ENCODE assay signal across 11 cellular contexts in genomic region chr7:158284617-158285382, GRCh38.
"Had no signal": no experiment of that assay in that cellular context is flagged by ENCODE, and none has a peak within 500 bp of the region (broad histone marks: within the 10 kb centered on the region; RNA-seq: fewer than 3 reads in every experiment).

No MANE protein-coding gene starts in this region.

- H3K4me1 Mint-ChIP-seq: activated B cell treated with CpG ODN at 0.5 μM for 24 hours; activated CD4-positive, alpha-beta T cell treated with anti-CD3 and anti-CD28 coated beads, Interleukin-2, amount 10 ng/mL, durations not matched to agents 24 days and 14 days; activated naive CD8-positive, alpha-beta T cell treated with anti-CD3 and anti-CD28 coated beads, Interleukin-2, amount 50 U/mL, for 24 hours; naive thymus-derived CD8-positive, alpha-beta T cell had no signal

- H3K4me3 Mint-ChIP-seq: activated B cell treated with CpG ODN at 0.5 μM for 24 hours; activated CD4-positive, alpha-beta T cell treated with anti-CD3 and anti-CD28 coated beads, Interleukin-2, amount 10 ng/mL, durations not matched to agents 24 days and 14 days; activated naive CD4-positive, alpha-beta T cell treated with anti-CD3 and anti-CD28 coated beads for 36 hours; activated naive CD8-positive, alpha-beta T cell treated with anti-CD3 and anti-CD28 coated beads, Interleukin-2, amount 50 U/mL, for 24 hours; activated T-helper 1 cell treated with anti-CD3 and anti-CD28 coated beads, Interleukin-12 subunit alpha, Interleukin-12 subunit beta, Interleukin-2, Interleukin-4 antibody, amounts not matched to agents 30 ng/mL and 10 ng/mL and 1 ng/mL, durations not matched to agents 14 hours and 24 hours and 36 hours; naive thymus-derived CD8-positive, alpha-beta T cell; T-helper 2 cell treated with Interferon-gamma antibody and Interleukin-4, amounts not matched to agents 5 μg/mL and 100 μg/mL, for 36 hours had no signal

- H2AFZ ChIP-seq: hepatocyte had no signal

- ATAC-seq: activated naive CD8-positive, alpha-beta T cell treated with anti-CD3 and anti-CD28 coated beads, Interleukin-2, amount 50 U/mL, for 24 hours; left lobe of liver; naive thymus-derived CD8-positive, alpha-beta T cell had no signal

- H3K36me3 ChIP-seq: thoracic aorta had no signal

- H3K4me3 ChIP-seq: hepatocyte, thoracic aorta had no signal

- H3K27me3 Mint-ChIP-seq: activated B cell treated with CpG ODN at 0.5 μM for 24 hours; activated CD4-positive, alpha-beta T cell treated with anti-CD3 and anti-CD28 coated beads, Interleukin-2, amount 10 ng/mL, durations not matched to agents 24 days and 14 days; naive thymus-derived CD8-positive, alpha-beta T cell had no signal

- H3K27ac ChIP-seq: hepatocyte, thoracic aorta had no signal

- H3K4me2 ChIP-seq: hepatocyte had no signal

- H3K79me2 ChIP-seq: hepatocyte had no signal

- H3K27me3 ChIP-seq: hepatocyte had no signal

- H3K27ac Mint-ChIP-seq: activated B cell treated with CpG ODN at 0.5 μM for 24 hours; activated CD4-positive, alpha-beta T cell treated with anti-CD3 and anti-CD28 coated beads, Interleukin-2, amount 10 ng/mL, durations not matched to agents 24 days and 14 days; activated naive CD4-positive, alpha-beta T cell treated with anti-CD3 and anti-CD28 coated beads for 36 hours; activated naive CD8-positive, alpha-beta T cell treated with anti-CD3 and anti-CD28 coated beads, Interleukin-2, amount 50 U/mL, for 24 hours; activated T-helper 1 cell treated with anti-CD3 and anti-CD28 coated beads, Interleukin-12 subunit alpha, Interleukin-12 subunit beta, Interleukin-2, Interleukin-4 antibody, amounts not matched to agents 30 ng/mL and 10 ng/mL and 1 ng/mL, durations not matched to agents 14 hours and 24 hours and 36 hours; T-helper 2 cell treated with Interferon-gamma antibody and Interleukin-4, amounts not matched to agents 5 μg/mL and 100 μg/mL, for 36 hours had no signal

- DNase-seq: activated B cell treated with CpG ODN at 0.5 μM for 24 hours; activated CD4-positive, alpha-beta T cell treated with anti-CD3 and anti-CD28 coated beads, Interleukin-2, amount 10 ng/mL, durations not matched to agents 24 days and 14 days; activated naive CD4-positive, alpha-beta T cell treated with anti-CD3 and anti-CD28 coated beads for 36 hours; activated naive CD8-positive, alpha-beta T cell treated with anti-CD3 and anti-CD28 coated beads, Interleukin-2, amount 50 U/mL, for 24 hours; naive thymus-derived CD8-positive, alpha-beta T cell; stimulated activated CD4-positive, alpha-beta T cell treated with anti-CD3 and anti-CD28 coated beads, Interleukin-1b, Interleukin-23, amount 100 ng/mL, for 48 hours had no signal
